In the genomic region with DNA sequence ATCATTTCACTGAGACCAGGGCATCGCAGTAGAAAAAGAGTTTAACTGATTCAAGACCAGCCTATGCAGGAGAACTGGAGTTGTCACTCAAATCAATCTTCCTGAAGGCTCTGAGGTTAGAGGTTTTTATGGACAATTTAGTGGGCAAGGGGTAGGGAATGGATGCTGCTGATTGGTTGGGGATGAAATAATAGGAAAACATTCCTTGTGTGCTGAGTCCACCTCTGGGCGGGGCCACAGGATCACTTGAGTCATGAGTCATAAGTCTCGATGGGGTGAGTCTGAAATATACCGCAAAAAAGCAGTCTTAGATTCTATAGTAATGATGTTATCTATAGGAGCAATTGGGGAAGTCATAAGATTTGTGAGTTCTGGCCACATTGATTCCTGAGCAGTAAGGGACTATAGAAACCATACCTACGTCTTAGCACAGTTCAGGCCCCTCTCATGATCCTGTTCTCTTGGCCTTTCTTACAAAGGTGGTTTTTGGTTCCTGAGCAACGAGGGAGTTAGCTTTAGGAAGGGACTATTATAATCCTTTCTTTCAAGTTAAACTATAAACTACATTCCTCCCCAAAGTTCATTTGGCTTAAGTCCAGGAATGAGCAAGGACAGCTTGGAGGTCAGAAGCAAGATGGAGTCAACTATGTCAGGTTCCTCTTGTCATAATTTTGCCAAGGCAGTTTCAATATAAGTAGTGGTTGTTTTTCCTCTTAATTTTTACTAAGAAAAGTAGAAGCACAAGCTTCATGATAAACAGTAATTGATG, we compare ENCODE assay signal across 1 cellular context.
TF ChIP-seq lines count a peak whose summit lies in the region.

No MANE protein-coding gene starts in this region.

TF ChIP-seq in K562, 482 proteins besides CTCF, POLR2A, EP300 and RAD21 (continued from another document and continues in another):
- TF ChIP-seq, protein P1, sequence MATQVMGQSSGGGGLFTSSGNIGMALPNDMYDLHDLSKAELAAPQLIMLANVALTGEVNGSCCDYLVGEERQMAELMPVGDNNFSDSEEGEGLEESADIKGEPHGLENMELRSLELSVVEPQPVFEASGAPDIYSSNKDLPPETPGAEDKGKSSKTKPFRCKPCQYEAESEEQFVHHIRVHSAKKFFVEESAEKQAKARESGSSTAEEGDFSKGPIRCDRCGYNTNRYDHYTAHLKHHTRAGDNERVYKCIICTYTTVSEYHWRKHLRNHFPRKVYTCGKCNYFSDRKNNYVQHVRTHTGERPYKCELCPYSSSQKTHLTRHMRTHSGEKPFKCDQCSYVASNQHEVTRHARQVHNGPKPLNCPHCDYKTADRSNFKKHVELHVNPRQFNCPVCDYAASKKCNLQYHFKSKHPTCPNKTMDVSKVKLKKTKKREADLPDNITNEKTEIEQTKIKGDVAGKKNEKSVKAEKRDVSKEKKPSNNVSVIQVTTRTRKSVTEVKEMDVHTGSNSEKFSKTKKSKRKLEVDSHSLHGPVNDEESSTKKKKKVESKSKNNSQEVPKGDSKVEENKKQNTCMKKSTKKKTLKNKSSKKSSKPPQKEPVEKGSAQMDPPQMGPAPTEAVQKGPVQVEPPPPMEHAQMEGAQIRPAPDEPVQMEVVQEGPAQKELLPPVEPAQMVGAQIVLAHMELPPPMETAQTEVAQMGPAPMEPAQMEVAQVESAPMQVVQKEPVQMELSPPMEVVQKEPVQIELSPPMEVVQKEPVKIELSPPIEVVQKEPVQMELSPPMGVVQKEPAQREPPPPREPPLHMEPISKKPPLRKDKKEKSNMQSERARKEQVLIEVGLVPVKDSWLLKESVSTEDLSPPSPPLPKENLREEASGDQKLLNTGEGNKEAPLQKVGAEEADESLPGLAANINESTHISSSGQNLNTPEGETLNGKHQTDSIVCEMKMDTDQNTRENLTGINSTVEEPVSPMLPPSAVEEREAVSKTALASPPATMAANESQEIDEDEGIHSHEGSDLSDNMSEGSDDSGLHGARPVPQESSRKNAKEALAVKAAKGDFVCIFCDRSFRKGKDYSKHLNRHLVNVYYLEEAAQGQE (CRISPR knock-in tag; IDR thresholded peaks at IDR 0.05; ENCODE audit: low read depth) = no peak
- TF ChIP-seq ETV6 (IDR thresholded peaks at IDR 0.05; ENCODE audit: borderline replicate concordance in 1 of 2, low read depth in 2 of 2, low read length in 1 of 2) (no peak), ETV6 (CRISPR knock-in tag; IDR thresholded peaks at IDR 0.05; ENCODE audit: borderline replicate concordance) (no peak), CHD4 (IDR thresholded peaks at IDR 0.05; ENCODE audit: insufficient read depth, insufficient replicate concordance, low read depth, low read length, poor library complexity, severe bottlenecking) (no peak), BDP1 (IDR thresholded peaks at IDR 0.05; ENCODE audit: insufficient read depth, insufficient read length) (no peak), ZBTB1 (CRISPR knock-in tag; IDR thresholded peaks at IDR 0.05; ENCODE audit: borderline replicate concordance, low read depth) (no peak), GABPB1 (CRISPR knock-in tag; IDR thresholded peaks at IDR 0.05) (no peak), SAFB (IDR thresholded peaks at IDR 0.05; ENCODE audit: borderline replicate concordance, low read depth, low read length) (no peak), SNIP1 (IDR thresholded peaks at IDR 0.05; ENCODE audit: low read depth) (no peak), JUN (IDR thresholded peaks at IDR 0.05; ENCODE audit: borderline replicate concordance, low read depth, low read length) (peak; percentile 85), JUN (CRISPR knock-in tag; IDR thresholded peaks at IDR 0.05; ENCODE audit: borderline replicate concordance) (no peak), POLR2AphosphoS5 (IDR thresholded peaks at IDR 0.05; ENCODE audit: control insufficient read depth, insufficient read depth, low read depth, low read length) (no peak), KDM1A (IDR thresholded peaks at IDR 0.05) (peak; percentile 73 to 76), RCOR1 (IDR thresholded peaks at IDR 0.05; ENCODE audit: borderline replicate concordance in 1 of 2, low read depth in 2 of 2, low read length in 2 of 2) (peak in 1 of 2 experiments; percentile 88; a peak in 2 of 4 replicates), RAD51 (IDR thresholded peaks at IDR 0.05; ENCODE audit: borderline replicate concordance, low read depth) (no peak), ZBTB17 (CRISPR knock-in tag; IDR thresholded peaks at IDR 0.05) (peak; percentile 76; the same call in 1 of the 2 replicates), RHOXF2B (CRISPR knock-in tag; conservative IDR thresholded peaks at IDR 0.05) (no peak), ZEB2 (IDR thresholded peaks at IDR 0.05) (no peak; the same call in 1 of the 2 replicates), PHTF2 (CRISPR knock-in tag; IDR thresholded peaks at IDR 0.05) (0 out of 2 replicates have a peak, but pooled peaks have one; percentile 27), HSF4 (CRISPR knock-in tag; IDR thresholded peaks at IDR 0.05; ENCODE audit: borderline replicate concordance) (peak; percentile 85; the same call in 1 of the 2 replicates), ZNF766 (CRISPR knock-in tag; conservative IDR thresholded peaks at IDR 0.05) (peak; percentile 82), ATF1 (CRISPR knock-in tag; IDR thresholded peaks at IDR 0.05) (no peak), ATF1 (tag; IDR thresholded peaks at IDR 0.05) (peak; percentile 61), MEF2A (IDR thresholded peaks at IDR 0.05; ENCODE audit: control insufficient read depth, low read depth, low read length) (no peak), ATF7 (IDR thresholded peaks at IDR 0.05) (peak; percentile 70; the same call in 1 of the 2 replicates), FOXP1 (CRISPR knock-in tag; IDR thresholded peaks at IDR 0.05) (no peak), SREBF2 (CRISPR knock-in tag; IDR thresholded peaks at IDR 0.05) (no peak), KAT2B (IDR thresholded peaks at IDR 0.05; ENCODE audit: low read depth, low read length) (no peak), HNRNPLL (IDR thresholded peaks at IDR 0.05; ENCODE audit: low read depth, low read length, poor library complexity, severe bottlenecking) (no peak), HCFC1 (IDR thresholded peaks at IDR 0.05; ENCODE audit: low read depth, low read length) (no peak), ZNF408 (CRISPR knock-in tag; IDR thresholded peaks at IDR 0.05; ENCODE audit: low read depth) (no peak), ZNF232 (CRISPR knock-in tag; IDR thresholded peaks at IDR 0.05) (no peak), ZNF384 (IDR thresholded peaks at IDR 0.05; ENCODE audit: low read depth, low read length) (no peak), ZNF699 (CRISPR knock-in tag; IDR thresholded peaks at IDR 0.05; ENCODE audit: insufficient replicate concordance) (no peak), SMARCC2 (IDR thresholded peaks at IDR 0.05; ENCODE audit: low read depth) (no peak; the same call in 1 of the 2 replicates), TEAD1 (CRISPR knock-in tag; IDR thresholded peaks at IDR 0.05) (peak in 1 of 2 experiments; percentile 90; a peak in 2 of 4 replicates)
- TF ChIP-seq, protein P2, sequence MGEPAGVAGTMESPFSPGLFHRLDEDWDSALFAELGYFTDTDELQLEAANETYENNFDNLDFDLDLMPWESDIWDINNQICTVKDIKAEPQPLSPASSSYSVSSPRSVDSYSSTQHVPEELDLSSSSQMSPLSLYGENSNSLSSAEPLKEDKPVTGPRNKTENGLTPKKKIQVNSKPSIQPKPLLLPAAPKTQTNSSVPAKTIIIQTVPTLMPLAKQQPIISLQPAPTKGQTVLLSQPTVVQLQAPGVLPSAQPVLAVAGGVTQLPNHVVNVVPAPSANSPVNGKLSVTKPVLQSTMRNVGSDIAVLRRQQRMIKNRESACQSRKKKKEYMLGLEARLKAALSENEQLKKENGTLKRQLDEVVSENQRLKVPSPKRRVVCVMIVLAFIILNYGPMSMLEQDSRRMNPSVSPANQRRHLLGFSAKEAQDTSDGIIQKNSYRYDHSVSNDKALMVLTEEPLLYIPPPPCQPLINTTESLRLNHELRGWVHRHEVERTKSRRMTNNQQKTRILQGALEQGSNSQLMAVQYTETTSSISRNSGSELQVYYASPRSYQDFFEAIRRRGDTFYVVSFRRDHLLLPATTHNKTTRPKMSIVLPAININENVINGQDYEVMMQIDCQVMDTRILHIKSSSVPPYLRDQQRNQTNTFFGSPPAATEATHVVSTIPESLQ (CRISPR knock-in tag; IDR thresholded peaks at IDR 0.05) = no peak
- TF ChIP-seq, protein P3, sequence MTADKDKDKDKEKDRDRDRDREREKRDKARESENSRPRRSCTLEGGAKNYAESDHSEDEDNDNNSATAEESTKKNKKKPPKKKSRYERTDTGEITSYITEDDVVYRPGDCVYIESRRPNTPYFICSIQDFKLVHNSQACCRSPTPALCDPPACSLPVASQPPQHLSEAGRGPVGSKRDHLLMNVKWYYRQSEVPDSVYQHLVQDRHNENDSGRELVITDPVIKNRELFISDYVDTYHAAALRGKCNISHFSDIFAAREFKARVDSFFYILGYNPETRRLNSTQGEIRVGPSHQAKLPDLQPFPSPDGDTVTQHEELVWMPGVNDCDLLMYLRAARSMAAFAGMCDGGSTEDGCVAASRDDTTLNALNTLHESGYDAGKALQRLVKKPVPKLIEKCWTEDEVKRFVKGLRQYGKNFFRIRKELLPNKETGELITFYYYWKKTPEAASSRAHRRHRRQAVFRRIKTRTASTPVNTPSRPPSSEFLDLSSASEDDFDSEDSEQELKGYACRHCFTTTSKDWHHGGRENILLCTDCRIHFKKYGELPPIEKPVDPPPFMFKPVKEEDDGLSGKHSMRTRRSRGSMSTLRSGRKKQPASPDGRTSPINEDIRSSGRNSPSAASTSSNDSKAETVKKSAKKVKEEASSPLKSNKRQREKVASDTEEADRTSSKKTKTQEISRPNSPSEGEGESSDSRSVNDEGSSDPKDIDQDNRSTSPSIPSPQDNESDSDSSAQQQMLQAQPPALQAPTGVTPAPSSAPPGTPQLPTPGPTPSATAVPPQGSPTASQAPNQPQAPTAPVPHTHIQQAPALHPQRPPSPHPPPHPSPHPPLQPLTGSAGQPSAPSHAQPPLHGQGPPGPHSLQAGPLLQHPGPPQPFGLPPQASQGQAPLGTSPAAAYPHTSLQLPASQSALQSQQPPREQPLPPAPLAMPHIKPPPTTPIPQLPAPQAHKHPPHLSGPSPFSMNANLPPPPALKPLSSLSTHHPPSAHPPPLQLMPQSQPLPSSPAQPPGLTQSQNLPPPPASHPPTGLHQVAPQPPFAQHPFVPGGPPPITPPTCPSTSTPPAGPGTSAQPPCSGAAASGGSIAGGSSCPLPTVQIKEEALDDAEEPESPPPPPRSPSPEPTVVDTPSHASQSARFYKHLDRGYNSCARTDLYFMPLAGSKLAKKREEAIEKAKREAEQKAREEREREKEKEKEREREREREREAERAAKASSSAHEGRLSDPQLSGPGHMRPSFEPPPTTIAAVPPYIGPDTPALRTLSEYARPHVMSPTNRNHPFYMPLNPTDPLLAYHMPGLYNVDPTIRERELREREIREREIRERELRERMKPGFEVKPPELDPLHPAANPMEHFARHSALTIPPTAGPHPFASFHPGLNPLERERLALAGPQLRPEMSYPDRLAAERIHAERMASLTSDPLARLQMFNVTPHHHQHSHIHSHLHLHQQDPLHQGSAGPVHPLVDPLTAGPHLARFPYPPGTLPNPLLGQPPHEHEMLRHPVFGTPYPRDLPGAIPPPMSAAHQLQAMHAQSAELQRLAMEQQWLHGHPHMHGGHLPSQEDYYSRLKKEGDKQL (CRISPR knock-in tag; IDR thresholded peaks at IDR 0.05; ENCODE audit: borderline replicate concordance) = no peak
- TF ChIP-seq, protein P4, sequence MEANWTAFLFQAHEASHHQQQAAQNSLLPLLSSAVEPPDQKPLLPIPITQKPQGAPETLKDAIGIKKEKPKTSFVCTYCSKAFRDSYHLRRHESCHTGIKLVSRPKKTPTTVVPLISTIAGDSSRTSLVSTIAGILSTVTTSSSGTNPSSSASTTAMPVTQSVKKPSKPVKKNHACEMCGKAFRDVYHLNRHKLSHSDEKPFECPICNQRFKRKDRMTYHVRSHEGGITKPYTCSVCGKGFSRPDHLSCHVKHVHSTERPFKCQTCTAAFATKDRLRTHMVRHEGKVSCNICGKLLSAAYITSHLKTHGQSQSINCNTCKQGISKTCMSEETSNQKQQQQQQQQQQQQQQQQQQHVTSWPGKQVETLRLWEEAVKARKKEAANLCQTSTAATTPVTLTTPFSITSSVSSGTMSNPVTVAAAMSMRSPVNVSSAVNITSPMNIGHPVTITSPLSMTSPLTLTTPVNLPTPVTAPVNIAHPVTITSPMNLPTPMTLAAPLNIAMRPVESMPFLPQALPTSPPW (CRISPR knock-in tag; IDR thresholded peaks at IDR 0.05) = no peak; the same call in 1 of the 2 replicates
- TF ChIP-seq, protein P5, sequence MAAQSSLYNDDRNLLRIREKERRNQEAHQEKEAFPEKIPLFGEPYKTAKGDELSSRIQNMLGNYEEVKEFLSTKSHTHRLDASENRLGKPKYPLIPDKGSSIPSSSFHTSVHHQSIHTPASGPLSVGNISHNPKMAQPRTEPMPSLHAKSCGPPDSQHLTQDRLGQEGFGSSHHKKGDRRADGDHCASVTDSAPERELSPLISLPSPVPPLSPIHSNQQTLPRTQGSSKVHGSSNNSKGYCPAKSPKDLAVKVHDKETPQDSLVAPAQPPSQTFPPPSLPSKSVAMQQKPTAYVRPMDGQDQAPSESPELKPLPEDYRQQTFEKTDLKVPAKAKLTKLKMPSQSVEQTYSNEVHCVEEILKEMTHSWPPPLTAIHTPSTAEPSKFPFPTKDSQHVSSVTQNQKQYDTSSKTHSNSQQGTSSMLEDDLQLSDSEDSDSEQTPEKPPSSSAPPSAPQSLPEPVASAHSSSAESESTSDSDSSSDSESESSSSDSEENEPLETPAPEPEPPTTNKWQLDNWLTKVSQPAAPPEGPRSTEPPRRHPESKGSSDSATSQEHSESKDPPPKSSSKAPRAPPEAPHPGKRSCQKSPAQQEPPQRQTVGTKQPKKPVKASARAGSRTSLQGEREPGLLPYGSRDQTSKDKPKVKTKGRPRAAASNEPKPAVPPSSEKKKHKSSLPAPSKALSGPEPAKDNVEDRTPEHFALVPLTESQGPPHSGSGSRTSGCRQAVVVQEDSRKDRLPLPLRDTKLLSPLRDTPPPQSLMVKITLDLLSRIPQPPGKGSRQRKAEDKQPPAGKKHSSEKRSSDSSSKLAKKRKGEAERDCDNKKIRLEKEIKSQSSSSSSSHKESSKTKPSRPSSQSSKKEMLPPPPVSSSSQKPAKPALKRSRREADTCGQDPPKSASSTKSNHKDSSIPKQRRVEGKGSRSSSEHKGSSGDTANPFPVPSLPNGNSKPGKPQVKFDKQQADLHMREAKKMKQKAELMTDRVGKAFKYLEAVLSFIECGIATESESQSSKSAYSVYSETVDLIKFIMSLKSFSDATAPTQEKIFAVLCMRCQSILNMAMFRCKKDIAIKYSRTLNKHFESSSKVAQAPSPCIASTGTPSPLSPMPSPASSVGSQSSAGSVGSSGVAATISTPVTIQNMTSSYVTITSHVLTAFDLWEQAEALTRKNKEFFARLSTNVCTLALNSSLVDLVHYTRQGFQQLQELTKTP (IDR thresholded peaks at IDR 0.05; ENCODE audit: low read depth in 1 of 2, partially characterized antibody in 2 of 2) = no peak
- TF ChIP-seq, protein P6, sequence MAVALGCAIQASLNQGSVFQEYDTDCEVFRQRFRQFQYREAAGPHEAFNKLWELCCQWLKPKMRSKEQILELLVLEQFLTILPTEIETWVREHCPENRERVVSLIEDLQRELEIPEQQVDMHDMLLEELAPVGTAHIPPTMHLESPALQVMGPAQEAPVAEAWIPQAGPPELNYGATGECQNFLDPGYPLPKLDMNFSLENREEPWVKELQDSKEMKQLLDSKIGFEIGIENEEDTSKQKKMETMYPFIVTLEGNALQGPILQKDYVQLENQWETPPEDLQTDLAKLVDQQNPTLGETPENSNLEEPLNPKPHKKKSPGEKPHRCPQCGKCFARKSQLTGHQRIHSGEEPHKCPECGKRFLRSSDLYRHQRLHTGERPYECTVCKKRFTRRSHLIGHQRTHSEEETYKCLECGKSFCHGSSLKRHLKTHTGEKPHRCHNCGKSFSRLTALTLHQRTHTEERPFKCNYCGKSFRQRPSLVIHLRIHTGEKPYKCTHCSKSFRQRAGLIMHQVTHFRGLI (CRISPR knock-in tag; IDR thresholded peaks at IDR 0.05) = peak; percentile 74; the same call in 1 of the 2 replicates
